Comparison of ENCODE assay signal across 20 cellular contexts in genomic region chr1:61498342-61498741, GRCh38.
"Had no signal": no experiment of that assay in that cellular context is flagged by ENCODE, and none has a peak within 500 bp of the region (broad histone marks: within the 10 kb centered on the region; RNA-seq: fewer than 3 reads in every experiment).

No MANE protein-coding gene starts in this region.

- H3K9me3 ChIP-seq: mucosa of descending colon, pancreas, spleen, testis, tibial nerve, upper lobe of right lung had no signal

- DNase-seq: erythroblast; foreskin melanocyte; head of caudate nucleus; hypothalamus; kidney glomerular epithelial cell; mammary epithelial cell; mucosa of descending colon; naive B cell; occipital lobe; pancreas; right cardiac atrium; spleen; stimulated activated CD4-positive, alpha-beta T cell treated with anti-CD3 and anti-CD28 coated beads, Interleukin-15, amount 100 ng/mL, for 24 hours; stimulated activated CD4-positive, alpha-beta T cell treated with anti-CD3 and anti-CD28 coated beads, Interleukin-1b, Interleukin-23, amount 100 ng/mL, for 48 hours; stimulated activated CD4-positive, alpha-beta T cell treated with anti-CD3 and anti-CD28 coated beads, Interleukin-4, amount 100 ng/mL, for 4 hours; stimulated activated naive B cell treated with anti-CD40 and anti-IgM and Interleukin-4, amounts not matched to agents 10 μg/mL and 1 μg/mL and 100 μg/mL, for 72 hours; stimulated activated naive CD8-positive, alpha-beta T cell treated with anti-CD3 and anti-CD28 coated beads, Interleukin-15, amount 100 ng/mL, for 72 hours; testis; upper lobe of right lung had no signal

- H3K27me3 ChIP-seq: pancreas, spleen, testis, tibial nerve, upper lobe of right lung had no signal

- H3K4me3 ChIP-seq: mucosa of descending colon, pancreas, spleen, testis, tibial nerve, upper lobe of right lung had no signal

- H3K36me3 ChIP-seq: pancreas, spleen, tibial nerve, upper lobe of right lung had no signal

- ATAC-seq: mucosa of descending colon; pancreas; right cardiac atrium; stimulated activated naive B cell treated with anti-CD40 and anti-IgM and Interleukin-4, amounts not matched to agents 10 μg/mL and 1 μg/mL and 100 μg/mL, for 72 hours; stimulated activated naive CD8-positive, alpha-beta T cell treated with anti-CD3 and anti-CD28 coated beads, Interleukin-15, amount 100 ng/mL, for 72 hours; upper lobe of right lung had no signal

- H3K4me1 ChIP-seq: pancreas, tibial nerve, upper lobe of right lung had no signal

- H3K27ac ChIP-seq: pancreas, spleen, tibial nerve, upper lobe of right lung had no signal
